ENCODE assay signal across 20 cellular contexts in the genomic region with DNA sequence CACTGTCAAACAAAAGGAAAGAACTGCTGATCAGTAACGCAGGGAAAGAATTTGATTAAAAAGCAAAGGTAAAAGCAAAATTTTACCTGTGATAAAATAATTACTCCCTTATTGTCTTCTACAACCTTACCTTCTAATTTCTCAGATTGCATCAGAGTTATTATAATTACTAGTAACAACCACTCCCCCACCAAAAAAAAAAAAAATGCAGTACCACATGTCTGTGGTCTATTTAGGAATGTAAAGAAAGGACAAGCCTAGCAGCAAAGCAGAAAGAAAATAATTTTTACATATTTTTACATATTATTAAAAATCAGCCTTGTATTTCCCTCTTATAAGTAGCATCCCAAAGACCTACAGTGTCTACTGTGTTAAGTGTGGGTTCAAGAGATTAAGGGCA.
DNase-seq lines count a peak whose midpoint lies in the region; TF ChIP-seq lines count a peak whose summit lies in the region.
"Had no signal": no experiment of that assay in that cellular context is flagged by ENCODE, and none has a peak within 500 bp of the region (broad histone marks: within the 10 kb centered on the region; RNA-seq: fewer than 3 reads in every experiment).

No MANE protein-coding gene starts in this region.

- H3K36me3 ChIP-seq in mesenchymal stem cell (ENCODE audit: control insufficient read depth in 1 of 2, insufficient read depth in 2 of 2, low read depth in 1 of 2, low read length in 2 of 2): no peaks in the 10 kb centered on the region
- H3K36me3 ChIP-seq: SJCRH30 had no signal

- H3K27ac ChIP-seq in mesenchymal stem cell (ENCODE audit: low read length, poor library complexity, severe bottlenecking): no peak overlapping the region
- H3K27ac ChIP-seq: SJCRH30 had no signal

- H2BK12ac ChIP-seq in mesenchymal stem cell (ENCODE audit: low read length in 2 of 2): no peak overlapping the region

- no peaks in the 10 kb centered on the region for H3K27me3 Mint-ChIP-seq in mesothelial cell of epicardium (ENCODE audit: low read depth)
- H3K27me3 Mint-ChIP-seq in immature natural killer cell (ENCODE audit: low read depth in 3 of 3): no peaks in the 10 kb centered on the region

- no peak overlapping the region for H2BK15ac ChIP-seq in mesenchymal stem cell (ENCODE audit: low read depth, poor library complexity, severe bottlenecking)

- no peak overlapping the region for H4K91ac ChIP-seq in mesenchymal stem cell (ENCODE audit: low read length)

- no peaks in the 10 kb centered on the region for H3K79me1 ChIP-seq in mesenchymal stem cell (replicated peaks; ENCODE audit: low read length, poor library complexity, severe bottlenecking)

- WGBS in mesenchymal stem cell: no CpG with 5 or more reads among the region's 1 CpG

- H3K27me3 ChIP-seq in mesenchymal stem cell (ENCODE audit: control insufficient read depth in 1 of 2, insufficient read depth in 1 of 2, low read length in 2 of 2): no peaks in the 10 kb centered on the region
- H3K27me3 ChIP-seq: SJCRH30 had no signal

- H3K4me3 Mint-ChIP-seq in mesothelial cell of epicardium (no peak overlapping the region), immature natural killer cell (no peak overlapping the region)
- H3K4me3 Mint-ChIP-seq: CD4-positive, alpha-beta memory T cell had no signal

- H3K9ac ChIP-seq in mesenchymal stem cell (ENCODE audit: low read length): no peak overlapping the region

- no peak overlapping the region for H2AFZ ChIP-seq in mesenchymal stem cell (ENCODE audit: low read depth, low read length)

- H3K9me3 ChIP-seq in mesenchymal stem cell (ENCODE audit: control insufficient read depth, low read length): peaks cover 7% of the 10 kb centered on the region
- H3K9me3 ChIP-seq: SJCRH30 had no signal

- no peak overlapping the region for H2BK5ac ChIP-seq in mesenchymal stem cell (ENCODE audit: low read depth, low read length, poor library complexity, severe bottlenecking)

- no peak overlapping the region for H3K23ac ChIP-seq in mesenchymal stem cell (ENCODE audit: low read length in 2 of 2)

- TF ChIP-seq CTCF in mesothelial cell of epicardium (IDR thresholded peaks at IDR 0.05; ENCODE audit: unreplicated experiment): no peak

- H3K9me3 Mint-ChIP-seq in mesothelial cell of epicardium (peaks cover 39% of the 10 kb centered on the region), immature natural killer cell (peaks cover 5 to 13% (median 7%) of the 10 kb centered on the region in 6 donors)

- H4K8ac ChIP-seq in mesenchymal stem cell (ENCODE audit: low read length): no peak overlapping the region

- no peak overlapping the region for H3K4me2 ChIP-seq in mesenchymal stem cell (ENCODE audit: low read length, poor library complexity, severe bottlenecking)

- peaks cover 5% of the 10 kb centered on the region for H3K36me3 Mint-ChIP-seq in mesothelial cell of epicardium
- H3K36me3 Mint-ChIP-seq in immature natural killer cell: no peaks in the 10 kb centered on the region
- H3K36me3 Mint-ChIP-seq: CD4-positive, alpha-beta memory T cell had no signal

- no peak overlapping the region for H2BK120ac ChIP-seq in mesenchymal stem cell (ENCODE audit: low read depth, low read length)

- no peaks in the 10 kb centered on the region for H3K4me1 ChIP-seq in mesenchymal stem cell (ENCODE audit: control insufficient read depth, insufficient read depth, low read depth, low read length)
- H3K4me1 ChIP-seq: Caco-2, SJCRH30 had no signal

- no peak overlapping the region for H3K4ac ChIP-seq in mesenchymal stem cell (ENCODE audit: low read depth in 1 of 2, low read length in 2 of 2)

- H3K4me1 Mint-ChIP-seq in mesothelial cell of epicardium (no peaks in the 10 kb centered on the region), immature natural killer cell (no peaks in the 10 kb centered on the region)
- H3K4me1 Mint-ChIP-seq: CD4-positive, alpha-beta memory T cell had no signal

- no peak overlapping the region for H3K4me3 ChIP-seq in mesenchymal stem cell (ENCODE audit: insufficient read depth in 1 of 2, low read depth in 1 of 2, low read length in 2 of 2)
- H3K4me3 ChIP-seq: SJCRH30 had no signal

- H3K27ac Mint-ChIP-seq in mesothelial cell of epicardium (no peak overlapping the region), immature natural killer cell (no peak overlapping the region)
- H3K27ac Mint-ChIP-seq: CD4-positive, alpha-beta memory T cell had no signal

- H3K14ac ChIP-seq in mesenchymal stem cell (ENCODE audit: low read length in 2 of 2): no peak overlapping the region

- no peak overlapping the region for H2AK5ac ChIP-seq in mesenchymal stem cell (ENCODE audit: low read length, severe bottlenecking)

- no peak overlapping the region for H3K18ac ChIP-seq in mesenchymal stem cell (ENCODE audit: low read depth in 1 of 2, low read length in 2 of 2)

- DNase-seq in EL (peak; percentile 10), SW480 (ENCODE audit: low spot score) (peak; percentile 22), dedifferentiated amniotic fluid mesenchymal stem cell (ENCODE audit: extremely low spot score) (peak; percentile 32), hepatic stellate cell (ENCODE audit: low spot score) (peak; percentile 3), NCI-H1092 (lab: John Stamatoyannopoulos, UW) (no peak), mesenchymal stem cell (no peak), mesothelial cell of epicardium (ENCODE audit: low spot score in 2 of 2, unreplicated experiment in 2 of 2) (no peak), immature natural killer cell (no peak)
- DNase-seq: C1 segment of cervical spinal cord; Caco-2; CD4-positive, alpha-beta memory T cell; H7; KBM-7; NCI-H2029; NCI-H446; NCI-H524 treated with DMSO at 0.1 percent for 48 hours; NCI-H774; NK-92 treated with Interleukin-12 subunit alpha and Interleukin-12 subunit beta, amount 100 ng/mL, for 24 hours; PC-3; SJCRH30 had no signal

Comparison
In these comparisons a context has a peak if more than half of its experiments do, and no peak if none do; other contexts are left out.
1. DNase-seq: peak in EL (single experiment), SW480 (single experiment), dedifferentiated amniotic fluid mesenchymal stem cell (single experiment) and hepatic stellate cell (single experiment); none in NCI-H1092 (single experiment), mesenchymal stem cell (single experiment), mesothelial cell of epicardium (0 of 2) and immature natural killer cell (0 of 3).